Comparison of ENCODE assay signal across 4 cellular contexts in genomic region chr1:91234181-91234580, GRCh38.
"Had no signal": no experiment of that assay in that cellular context is flagged by ENCODE, and none has a peak within 500 bp of the region (broad histone marks: within the 10 kb centered on the region; RNA-seq: fewer than 3 reads in every experiment).

No MANE protein-coding gene starts in this region.

- DNase-seq: IMR-90 had no signal

- H3K4me3 Mint-ChIP-seq: IgD-negative memory B cell had no signal

- H3K4me3 ChIP-seq: K562 had no signal

- H3K9me3 Mint-ChIP-seq: IgD-negative memory B cell had no signal

- H3K27ac Mint-ChIP-seq: IgD-negative memory B cell had no signal

- H3K27ac ChIP-seq: HL-60 had no signal
